9 cellular contexts compared by ENCODE assay signal in the genomic region with DNA sequence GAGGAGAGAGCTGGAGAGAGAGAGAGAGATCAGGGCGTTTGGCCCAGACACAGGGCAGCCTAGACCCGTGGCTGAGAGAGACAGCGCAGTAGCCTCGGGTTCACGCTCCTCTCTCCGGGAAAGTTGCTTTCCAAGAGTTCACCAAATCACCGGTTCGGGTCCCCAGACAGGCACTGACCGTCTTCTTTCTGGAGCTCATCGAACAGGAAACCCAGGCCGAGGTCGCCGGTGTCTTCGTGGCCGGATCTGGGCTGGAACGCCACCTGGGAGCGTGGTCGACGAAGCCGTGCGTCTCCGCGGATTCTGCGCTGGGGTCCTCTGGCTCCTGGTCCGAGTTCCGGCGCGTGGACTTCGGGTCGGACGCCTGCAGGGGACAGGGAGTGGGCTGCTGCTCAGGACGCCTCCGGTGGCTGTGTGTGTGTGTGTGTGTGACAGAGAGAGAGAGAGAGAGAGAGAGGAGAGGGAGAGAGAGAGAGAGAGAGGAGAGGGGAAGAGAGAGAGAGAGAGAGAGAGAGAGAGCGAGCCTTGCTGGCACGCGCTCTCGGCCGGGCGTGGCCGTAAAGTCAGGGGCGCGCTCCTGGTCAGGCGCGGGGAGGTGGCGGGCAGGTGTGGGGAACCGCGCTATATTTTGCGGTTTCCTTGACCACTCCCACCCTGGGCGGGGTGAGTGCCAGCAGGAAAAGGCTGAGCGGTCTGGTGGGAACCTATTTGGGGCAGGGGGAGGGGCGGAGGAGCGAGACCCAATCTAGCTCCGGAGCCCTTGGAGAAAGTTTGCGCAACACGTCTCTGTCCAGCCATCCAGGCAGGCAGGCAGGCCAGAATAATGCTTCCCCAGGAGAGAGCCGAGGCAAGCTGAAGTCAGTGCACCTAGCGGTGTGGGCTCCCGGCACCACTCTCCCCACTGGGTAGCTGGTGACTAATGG.
DNase-seq lines count a peak whose midpoint lies in the region; ATAC-seq lines count a peak whose summit lies in the region.
"Had no signal": no experiment of that assay in that cellular context is flagged by ENCODE, and none has a peak within 500 bp of the region (broad histone marks: within the 10 kb centered on the region; RNA-seq: fewer than 3 reads in every experiment).

No MANE protein-coding gene starts in this region.

- H3K4me1 Mint-ChIP-seq in activated CD4-positive, alpha-beta memory T cell treated with anti-CD3 and anti-CD28 coated beads, Interleukin-2, amount 10 ng/mL, durations not matched to agents 7 days and 5 days: peaks cover 14% of the 10 kb centered on the region
- peaks cover 14% of the 10 kb centered on the region for H3K4me1 Mint-ChIP-seq in stimulated activated effector memory CD8-positive, alpha-beta T cell treated with anti-CD3 and anti-CD28 coated beads, Interleukin-12 subunit alpha, Interleukin-12 subunit beta, amount 100 ng/mL, for 72 hours

- peak overlapping the region; percentile 35 for H3K27ac Mint-ChIP-seq in activated CD4-positive, alpha-beta memory T cell treated with anti-CD3 and anti-CD28 coated beads, Interleukin-2, amount 10 ng/mL, durations not matched to agents 7 days and 5 days
- peak overlapping the region; percentile 14 for H3K27ac Mint-ChIP-seq in stimulated activated effector memory CD8-positive, alpha-beta T cell treated with anti-CD3 and anti-CD28 coated beads, Interleukin-12 subunit alpha, Interleukin-12 subunit beta, amount 100 ng/mL, for 72 hours

- H3K9me3 Mint-ChIP-seq in activated CD4-positive, alpha-beta memory T cell treated with anti-CD3 and anti-CD28 coated beads, Interleukin-2, amount 10 ng/mL, durations not matched to agents 7 days and 5 days: no peaks in the 10 kb centered on the region
- no peaks in the 10 kb centered on the region for H3K9me3 Mint-ChIP-seq in stimulated activated effector memory CD8-positive, alpha-beta T cell treated with anti-CD3 and anti-CD28 coated beads, Interleukin-12 subunit alpha, Interleukin-12 subunit beta, amount 100 ng/mL, for 72 hours

- DNase-seq in NCI-H2196 (lab: John Stamatoyannopoulos, UW; ENCODE audit: unreplicated experiment) (peak; percentile 23), NCI-H2196 treated with DMSO at 0.1 percent for 48 hours (lab: John Stamatoyannopoulos, UW; ENCODE audit: unreplicated experiment) (no peak)
- DNase-seq in activated CD4-positive, alpha-beta memory T cell treated with anti-CD3 and anti-CD28 coated beads, Interleukin-2, amount 10 ng/mL, durations not matched to agents 7 days and 5 days: no peak
- no peak for DNase-seq in stimulated activated effector memory CD8-positive, alpha-beta T cell treated with anti-CD3 and anti-CD28 coated beads, Interleukin-12 subunit alpha, Interleukin-12 subunit beta, amount 100 ng/mL, for 72 hours (ENCODE audit: low spot score in 2 of 2)
- DNase-seq: BE2C had no signal

- ATAC-seq in stimulated activated effector memory CD8-positive, alpha-beta T cell treated with anti-CD3 and anti-CD28 coated beads, Interleukin-12 subunit alpha, Interleukin-12 subunit beta, amount 100 ng/mL, for 72 hours: no peak
- ATAC-seq in HG02840 (IDR thresholded peaks at IDR 0.05; ENCODE audit: low FRiP score, unreplicated experiment): no peak
- no peak for ATAC-seq in HG03159 (IDR thresholded peaks at IDR 0.05; ENCODE audit: unreplicated experiment)
- no peak for ATAC-seq in GM18498 (IDR thresholded peaks at IDR 0.05; ENCODE audit: unreplicated experiment)

- CTCF ChIA-PET in activated CD4-positive, alpha-beta memory T cell treated with anti-CD3 and anti-CD28 coated beads, Interleukin-2, amount 10 ng/mL, durations not matched to agents 7 days and 5 days (lab: Charles Lee): no interaction called here

- POLR2A ChIA-PET in activated CD4-positive, alpha-beta memory T cell treated with anti-CD3 and anti-CD28 coated beads, Interleukin-2, amount 10 ng/mL, durations not matched to agents 7 days and 5 days (lab: Charles Lee): no interaction called here

- H3K36me3 Mint-ChIP-seq in activated CD4-positive, alpha-beta memory T cell treated with anti-CD3 and anti-CD28 coated beads, Interleukin-2, amount 10 ng/mL, durations not matched to agents 7 days and 5 days (ENCODE audit: low read depth): no peaks in the 10 kb centered on the region
- H3K36me3 Mint-ChIP-seq in stimulated activated effector memory CD8-positive, alpha-beta T cell treated with anti-CD3 and anti-CD28 coated beads, Interleukin-12 subunit alpha, Interleukin-12 subunit beta, amount 100 ng/mL, for 72 hours: no peaks in the 10 kb centered on the region

- peak overlapping the region; percentile 65 for H3K4me3 Mint-ChIP-seq in activated CD4-positive, alpha-beta memory T cell treated with anti-CD3 and anti-CD28 coated beads, Interleukin-2, amount 10 ng/mL, durations not matched to agents 7 days and 5 days
- peak overlapping the region; percentile 74 for H3K4me3 Mint-ChIP-seq in stimulated activated effector memory CD8-positive, alpha-beta T cell treated with anti-CD3 and anti-CD28 coated beads, Interleukin-12 subunit alpha, Interleukin-12 subunit beta, amount 100 ng/mL, for 72 hours

- peaks cover 2% of the 10 kb centered on the region for H3K9me3 ChIP-seq in iPS-18c (ENCODE audit: control insufficient read depth, insufficient read depth, low read length)
- H3K9me3 ChIP-seq: BE2C had no signal

- peak overlapping the region; percentile 55 for H3K4me3 ChIP-seq in iPS-18c (ENCODE audit: insufficient read depth, low read depth, low read length)

- H3K27me3 Mint-ChIP-seq in activated CD4-positive, alpha-beta memory T cell treated with anti-CD3 and anti-CD28 coated beads, Interleukin-2, amount 10 ng/mL, durations not matched to agents 7 days and 5 days: peaks cover 49% of the 10 kb centered on the region
